Comparison of ENCODE assay signal across 11 cellular contexts in the genomic region with DNA sequence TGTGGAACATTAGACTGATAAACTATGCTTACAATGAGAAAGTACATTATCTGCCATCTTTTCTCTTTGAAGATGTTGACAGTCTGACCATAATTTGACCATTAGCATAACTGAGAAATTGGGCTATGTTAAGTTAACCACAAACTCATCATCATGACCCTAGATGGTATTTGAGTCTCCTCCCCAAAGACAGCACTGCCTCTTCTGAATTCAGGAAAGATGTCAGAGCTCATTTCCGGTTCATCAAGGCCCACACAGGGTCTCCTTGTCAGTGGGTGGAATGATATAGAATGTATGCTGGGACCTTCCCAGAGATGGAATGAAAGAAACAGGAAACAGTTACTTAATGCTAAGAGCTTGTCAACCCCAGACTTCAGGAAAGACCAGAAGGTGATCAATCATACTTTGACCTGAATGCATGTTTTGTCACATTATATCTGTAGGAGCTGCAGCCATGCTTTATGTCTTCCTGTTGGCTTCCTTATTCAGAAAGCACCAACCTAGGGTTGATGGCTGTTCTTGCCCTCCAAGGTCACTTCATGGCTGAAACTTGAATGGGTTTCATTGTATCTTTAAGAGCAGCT.
DNase-seq lines count a peak whose midpoint lies in the region; ATAC-seq lines count a peak whose summit lies in the region.
"Had no signal": no experiment of that assay in that cellular context is flagged by ENCODE, and none has a peak within 500 bp of the region (broad histone marks: within the 10 kb centered on the region; RNA-seq: fewer than 3 reads in every experiment).

No MANE protein-coding gene starts in this region.

- peak overlapping the region in 1 of 2 donors; percentile 7 for H3K4me3 ChIP-seq in neuronal stem cell (ENCODE audit: low read length in 2 of 2)
- H3K4me3 ChIP-seq: thoracic aorta had no signal

- H3K4me2 ChIP-seq in neuronal stem cell (ENCODE audit: insufficient read depth, low read length, poor library complexity, severe bottlenecking), result no peak overlapping the region

- no peaks in the 10 kb centered on the region for H3K4me1 Mint-ChIP-seq in T-helper 17 cell

- no peaks in the 10 kb centered on the region for H3K27me3 ChIP-seq in neuronal stem cell (ENCODE audit: control insufficient read depth in 3 of 3, insufficient read depth in 3 of 3, low read depth in 1 of 3, low read length in 3 of 3)

- H3K27me3 Mint-ChIP-seq in T-helper 17 cell, result no peaks in the 10 kb centered on the region

- H3K79me1 ChIP-seq in neuronal stem cell (ENCODE audit: low read depth, low read length), result no peaks in the 10 kb centered on the region

- H3K36me3 ChIP-seq in neuronal stem cell (replicated peaks in 1 of 2; ENCODE audit: control insufficient read depth in 2 of 2, insufficient read depth in 2 of 2, low read length in 2 of 2), result no peaks in the 10 kb centered on the region
- H3K36me3 ChIP-seq: thoracic aorta had no signal

- H2AK5ac ChIP-seq in neuronal stem cell (ENCODE audit: low read depth, low read length), result no peak overlapping the region

- H3K14ac ChIP-seq in neuronal stem cell (ENCODE audit: low read length), result no peak overlapping the region

- H3K23ac ChIP-seq in neuronal stem cell (ENCODE audit: low read depth, low read length, poor library complexity), result no peak overlapping the region

- no peak overlapping the region for H2BK5ac ChIP-seq in neuronal stem cell (ENCODE audit: low read length)

- no peak overlapping the region for H2BK15ac ChIP-seq in neuronal stem cell (ENCODE audit: low read length)

- H3K4me3 Mint-ChIP-seq in T-helper 17 cell, result no peak overlapping the region

- no peak overlapping the region for H2BK12ac ChIP-seq in neuronal stem cell (ENCODE audit: low read length)

- H4K91ac ChIP-seq in neuronal stem cell (ENCODE audit: low read depth, low read length, poor library complexity), result no peak overlapping the region

- no peaks in the 10 kb centered on the region for H3K9me3 ChIP-seq in neuronal stem cell (replicated peaks in 1 of 2; ENCODE audit: control insufficient read depth in 2 of 2, insufficient read depth in 1 of 2, low read depth in 1 of 2, low read length in 2 of 2)
- no peaks in the 10 kb centered on the region for H3K9me3 ChIP-seq in T-helper 17 cell (ENCODE audit: control insufficient read depth, low read length, poor library complexity, severe bottlenecking)
- H3K9me3 ChIP-seq: thoracic aorta had no signal

- no peak overlapping the region for H3K18ac ChIP-seq in neuronal stem cell (ENCODE audit: low read length)

- ATAC-seq in GM18861 (IDR thresholded peaks at IDR 0.05; ENCODE audit: unreplicated experiment), result peak; percentile 32
- peak; percentile 50 for ATAC-seq in HG02943 (IDR thresholded peaks at IDR 0.05; ENCODE audit: low read depth, unreplicated experiment)
- no peak for ATAC-seq in GM18868 (IDR thresholded peaks at IDR 0.05; ENCODE audit: unreplicated experiment)
- no peak for ATAC-seq in T-helper 17 cell

- H3K27ac ChIP-seq in neuronal stem cell (replicated peaks; ENCODE audit: low read length), result no peak overlapping the region
- H3K27ac ChIP-seq: thoracic aorta had no signal

- no peak overlapping the region for H2BK120ac ChIP-seq in neuronal stem cell (ENCODE audit: low read depth, low read length)

- H4K8ac ChIP-seq in neuronal stem cell (ENCODE audit: low read depth, low read length), result no peak overlapping the region

- no peak overlapping the region for H3K9ac ChIP-seq in neuronal stem cell (ENCODE audit: low read depth, low read length, poor library complexity)

- WGBS in neuronal stem cell (ENCODE audit: extremely low coverage in 2 of 2, insufficient read length in 2 of 2, insufficient replicate concordance in 1 of 2), 2 donors, result no CpG with 5 or more reads among the region's 1 CpG

- DNase-seq in UCSD-AML1 (lab: John Stamatoyannopoulos, UW; ENCODE audit: unreplicated experiment), result peak; percentile 34
- no peak for DNase-seq in neuronal stem cell (ENCODE audit: low spot score)
- DNase-seq in NCI-H524 (lab: John Stamatoyannopoulos, UW), result no peak
- DNase-seq in T-helper 17 cell, result no peak
- DNase-seq in stimulated activated CD4-positive, alpha-beta T cell treated with anti-CD3 and anti-CD28 coated beads, Interleukin-4, amount 100 ng/mL, for 4 hours, result no peak
- DNase-seq: effector memory CD4-positive, alpha-beta T cell; NCI-H2171 had no signal

- no peak overlapping the region for H3K4ac ChIP-seq in neuronal stem cell (ENCODE audit: low read length)

- H3K27ac Mint-ChIP-seq in T-helper 17 cell, result no peak overlapping the region

- peak overlapping the region; percentile 53 for H2AFZ ChIP-seq in neuronal stem cell (ENCODE audit: low read length)

- H3K4me1 ChIP-seq in neuronal stem cell (ENCODE audit: control insufficient read depth in 2 of 2, insufficient read depth in 1 of 2, low read depth in 1 of 2, low read length in 2 of 2), result peaks cover 12 to 35% of the 10 kb centered on the region in 2 donors

- no peaks in the 10 kb centered on the region for H3K36me3 Mint-ChIP-seq in T-helper 17 cell (ENCODE audit: low read depth)

Comparison
In these comparisons a context has a peak if more than half of its experiments do, and no peak if none do; other contexts are left out.
1. ATAC-seq: peak in GM18861 (single experiment) and HG02943 (single experiment); none in GM18868 (single experiment) and T-helper 17 cell (single experiment).